26 cellular contexts compared by ENCODE assay signal in genomic region chr9:116928884-116929283, GRCh38.
DNase-seq lines count a peak whose midpoint lies in the region; ATAC-seq, FAIRE-seq and TF ChIP-seq lines count a peak whose summit lies in the region.
"Had no signal": no experiment of that assay in that cellular context is flagged by ENCODE, and none has a peak within 500 bp of the region (broad histone marks: within the 10 kb centered on the region; RNA-seq: fewer than 3 reads in every experiment).

No MANE protein-coding gene starts in this region.

- TF ChIP-seq POLR2A in H1 (IDR thresholded peaks at IDR 0.05; ENCODE audit: control extremely low read depth in 1 of 2, low read depth in 2 of 2, low read length in 2 of 2) = peak in 1 of 2 experiments; percentile 51; a peak in 1 of 3 replicates

- no peaks in the 10 kb centered on the region for H3K27me3 ChIP-seq in H1 (replicated peaks in 1 of 4; ENCODE audit: control insufficient read depth in 3 of 4, extremely low read depth in 1 of 4, insufficient read depth in 3 of 4, low read length in 3 of 4)
- peaks cover 4% of the 10 kb centered on the region for H3K27me3 ChIP-seq in A673 (replicated peaks; ENCODE audit: insufficient read depth, low read depth, low read length, poor library complexity)
- H3K27me3 ChIP-seq: BLaER1 treated with 17β-estradiol and CSF1 and Interleukin-3, amounts not matched to agents 10 nM and 100 nM; dorsolateral prefrontal cortex; pancreas; SJCRH30; upper lobe of left lung had no signal

- H4K20me1 ChIP-seq in H1 (replicated peaks in 1 of 2; ENCODE audit: control insufficient read depth in 1 of 2, insufficient read depth in 2 of 2, low read length in 2 of 2) = no peaks in the 10 kb centered on the region
- H4K20me1 ChIP-seq: BLaER1 treated with 17β-estradiol and CSF1 and Interleukin-3, amounts not matched to agents 10 nM and 100 nM had no signal

- TF ChIP-seq EP300 in Ishikawa (IDR thresholded peaks at IDR 0.05; ENCODE audit: borderline replicate concordance) = no peak
- peak in 1 of 2 experiments; percentile 95; a peak in 2 of 3 replicates for TF ChIP-seq EP300 in H1 (IDR thresholded peaks at IDR 0.05; ENCODE audit: borderline replicate concordance in 1 of 2, low read depth in 2 of 2, low read length in 2 of 2)

- H3K9ac ChIP-seq in ES-I3 (ENCODE audit: low read depth, low read length) (peak overlapping the region; percentile 17; the same call in 1 of the 2 replicates), H1 (replicated peaks in 1 of 4; ENCODE audit: extremely low read depth in 1 of 4, low read depth in 3 of 4, low read length in 3 of 4) (peak overlapping the region in 1 of 4 experiments; percentile 25; a peak in 1 of 7 replicates)
- H3K9ac ChIP-seq: BLaER1 treated with 17β-estradiol and CSF1 and Interleukin-3, amounts not matched to agents 10 nM and 100 nM had no signal

- H2AK5ac ChIP-seq in H1 (ENCODE audit: low read depth, low read length) = peak overlapping the region; percentile 96

- no peak overlapping the region for H2AFZ ChIP-seq in H1 (ENCODE audit: low read length)

- POLR2A ChIA-PET in H1 (lab: Charles Lee; ENCODE audit: partially characterized antibody) (interaction anchor here (1.9 kb wide), 1 partner anchor 28 kb away, joined by 4 read pairs; no protein-coding TSS in a partner anchor), A673 (lab: Charles Lee; ENCODE audit: low non-redundant PET) (no interaction called here)

- TF ChIP-seq RAD21 in Ishikawa (IDR thresholded peaks at IDR 0.05; ENCODE audit: low read depth) = no peak
- peak in 1 of 2 experiments; percentile 20; a peak in 1 of 4 replicates for TF ChIP-seq RAD21 in H1 (IDR thresholded peaks at IDR 0.05 in 1 of 2, conservative IDR thresholded peaks at IDR 0.05 in 1 of 2; ENCODE audit: low read depth in 2 of 2, low read length in 2 of 2)

- H3K9me3 ChIP-seq in ES-I3 (ENCODE audit: control insufficient read depth, insufficient read depth, low read length) (no peaks in the 10 kb centered on the region), H1 (ENCODE audit: insufficient read depth in 2 of 2, low read depth in 1 of 2, low read length in 1 of 2) (no peaks in the 10 kb centered on the region), A673 (ENCODE audit: low read depth, low read length, poor library complexity, severe bottlenecking) (no peaks in the 10 kb centered on the region)
- H3K9me3 ChIP-seq: BLaER1 treated with 17β-estradiol and CSF1 and Interleukin-3, amounts not matched to agents 10 nM and 100 nM; HAP-1; pancreas; SJCRH30; upper lobe of left lung had no signal

- no peak overlapping the region for H4K8ac ChIP-seq in H1 (ENCODE audit: extremely low read depth, insufficient read depth, low read length)

- CTCF ChIA-PET in H1 (lab: Charles Lee; ENCODE audit: partially characterized antibody) = interaction anchor here (1.5 to 4.4 kb wide), 3 partner anchors 11 to 69 kb away, joined by 3 to 21 read pairs (median 5); no protein-coding TSS in a partner anchor
- CTCF ChIA-PET in A673 (lab: Charles Lee) = no interaction called here

- peak overlapping the region; percentile 52 for H2BK120ac ChIP-seq in H1 (replicated peaks; ENCODE audit: low read depth, low read length)

- H4K91ac ChIP-seq in H1 (replicated peaks; ENCODE audit: insufficient read length, low read length) = peak overlapping the region; percentile 86

- no peak overlapping the region for H3K4ac ChIP-seq in H1 (replicated peaks; ENCODE audit: insufficient read length, low read depth, low read length)

- intact Hi-C loops in A673 (cut with micrococcal nuclease; ENCODE audit: unreplicated experiment) = no loop called here

- H3K4me3 ChIP-seq in H1 (ENCODE audit: extremely low read depth in 1 of 4, insufficient read depth in 2 of 4, low read depth in 3 of 4, low read length in 4 of 4) (peak overlapping the region in 1 of 4 experiments; percentile 22; a peak in 1 of 8 replicates), A673 (ENCODE audit: low read depth, low read length, poor library complexity, severe bottlenecking) (no peak overlapping the region)
- H3K4me3 ChIP-seq: BLaER1 treated with 17β-estradiol and CSF1 and Interleukin-3, amounts not matched to agents 10 nM and 100 nM; dorsolateral prefrontal cortex; HAP-1; pancreas; SJCRH30; upper lobe of left lung had no signal

- no peaks in the 10 kb centered on the region for H3K79me2 ChIP-seq in H1 (ENCODE audit: control insufficient read depth in 1 of 2, insufficient read depth in 2 of 2, low read length in 2 of 2)

- H2BK20ac ChIP-seq in H1 (ENCODE audit: low read length) = peak overlapping the region; percentile 95

- H3K27ac ChIP-seq in H1 (ENCODE audit: low read depth, low read length) (peak overlapping the region; percentile 77), A673 (ENCODE audit: low read depth, low read length, poor library complexity, severe bottlenecking) (no peak overlapping the region)
- H3K27ac ChIP-seq: BLaER1 treated with 17β-estradiol and CSF1 and Interleukin-3, amounts not matched to agents 10 nM and 100 nM; pancreas; SJCRH30; upper lobe of left lung had no signal

- no peaks in the 10 kb centered on the region for H3K36me3 ChIP-seq in ES-I3 (ENCODE audit: insufficient read depth, low read length)
- no peaks in the 10 kb centered on the region for H3K36me3 ChIP-seq in H1 (ENCODE audit: control insufficient read depth in 2 of 4, insufficient read depth in 4 of 4, low read length in 3 of 4)
- no peaks in the 10 kb centered on the region for H3K36me3 ChIP-seq in A673 (ENCODE audit: insufficient read depth, low read length, poor library complexity, severe bottlenecking)
- H3K36me3 ChIP-seq: BLaER1 treated with 17β-estradiol and CSF1 and Interleukin-3, amounts not matched to agents 10 nM and 100 nM; HAP-1; pancreas; SJCRH30; upper lobe of left lung had no signal

- DNase-seq in H1 (ENCODE audit: low read depth in 1 of 2, low spot score in 2 of 2) = peak; percentile 52 to 71
- peak; percentile 70 for DNase-seq in iPS-NIHi11 (ENCODE audit: low spot score)
- no peak for DNase-seq in cerebellar nuclear complex (lab: John Stamatoyannopoulos, UW)
- DNase-seq in A673 (ENCODE audit: low spot score) = no peak
- DNase-seq: activated CD4-positive, alpha-beta T cell treated with anti-CD3 and anti-CD28 coated beads, Interleukin-2, amount 10 ng/mL, durations not matched to agents 24 days and 14 days; activated CD8-positive, alpha-beta memory T cell treated with anti-CD3 and anti-CD28 coated beads, Interleukin-2, amount 10 ng/mL, durations not matched to agents 7 days and 5 days; aorta; central memory CD4-positive, alpha-beta T cell; dorsolateral prefrontal cortex; foreskin fibroblast; NCI-H1092 treated with DMSO at 0.1 percent for 48 hours; NCI-H2081; NCI-H510A treated with DMSO at 0.1 percent for 48 hours; NK-92 treated with Interleukin-12 subunit alpha and Interleukin-12 subunit beta, amount 100 ng/mL, for 24 hours; pancreas; right cardiac atrium; upper lobe of left lung had no signal

- peak overlapping the region; percentile 60 to 80 for H3K4me2 ChIP-seq in H1 (ENCODE audit: insufficient read depth in 1 of 2, low read depth in 2 of 2, low read length in 2 of 2)
- H3K4me2 ChIP-seq: BLaER1 treated with 17β-estradiol and CSF1 and Interleukin-3, amounts not matched to agents 10 nM and 100 nM had no signal

- no peaks in the 10 kb centered on the region for H3K79me1 ChIP-seq in H1 (ENCODE audit: low read depth, low read length)

- peak overlapping the region; percentile 82 for H4K5ac ChIP-seq in H1 (ENCODE audit: insufficient read length, low read depth, low read length)

- H3K23ac ChIP-seq in H1 (ENCODE audit: insufficient read length) = no peak overlapping the region

- H3K23me2 ChIP-seq in H1 (ENCODE audit: low read depth, low read length) = peaks cover 2% of the 10 kb centered on the region

- H3K18ac ChIP-seq in H1 (ENCODE audit: extremely low read depth, low read length) = peak overlapping the region; percentile 88

- ATAC-seq in GM18498 (IDR thresholded peaks at IDR 0.05; ENCODE audit: unreplicated experiment) (no peak), HG03108 (IDR thresholded peaks at IDR 0.05; ENCODE audit: unreplicated experiment) (no peak)
- ATAC-seq: activated CD8-positive, alpha-beta memory T cell treated with anti-CD3 and anti-CD28 coated beads, Interleukin-2, amount 10 ng/mL, durations not matched to agents 7 days and 5 days; natural killer cell treated with Interleukin-12 subunit alpha and Interleukin-12 subunit beta and Interleukin-15 and Interleukin-18, amount 100 ng/mL, for 72 hours; Panc1; pancreas; right cardiac atrium had no signal

- peak overlapping the region; percentile 97 for H2BK5ac ChIP-seq in H1 (ENCODE audit: low read depth, low read length)

- H3K4me1 ChIP-seq in ES-I3 (ENCODE audit: insufficient read depth, low read length) = peaks cover 36% of the 10 kb centered on the region
- peaks cover 14 to 32% (median 22%) of the 10 kb centered on the region in 4 experiments for H3K4me1 ChIP-seq in H1 (replicated peaks in 1 of 4; ENCODE audit: control insufficient read depth in 3 of 4, insufficient read depth in 4 of 4, low read length in 3 of 4)
- no peaks in the 10 kb centered on the region for H3K4me1 ChIP-seq in A673 (ENCODE audit: insufficient read depth, low read length, poor library complexity, severe bottlenecking)
- H3K4me1 ChIP-seq: HAP-1, pancreas, upper lobe of left lung had no signal

- BruUV-seq in A673 (replicated peaks; lab: Mats Ljungman, UMichigan) = no TSS peak

- H3K56ac ChIP-seq in H1 (replicated peaks; ENCODE audit: insufficient read length, low read depth, low read length) = peak overlapping the region; percentile 36

- WGBS in H1 (ENCODE audit: extremely low coverage in 1 of 2, insufficient coverage in 1 of 2, insufficient read length in 1 of 2, insufficient replicate concordance in 2 of 2, low coverage in 1 of 2, low lambda C conversion rate in 2 of 2, missing lambda C conversion rate in 1 of 2), 2 experiments = 14% methylated on average over 4 of the region's 4 CpGs; no CpG with 5 or more reads in 1 of the 2 experiments

- peak overlapping the region; percentile 97 for H2BK12ac ChIP-seq in H1 (ENCODE audit: low read depth, low read length)

- no peak overlapping the region for H3K14ac ChIP-seq in H1 (ENCODE audit: insufficient read length)

- no peak overlapping the region for H2BK15ac ChIP-seq in H1 (ENCODE audit: low read length)

- FAIRE-seq in H1 (lab: Jason Lieb, UNC) = peak; percentile 88
- FAIRE-seq: pancreas had no signal

- TF ChIP-seq CTCF in H1 (IDR thresholded peaks at IDR 0.05; ENCODE audit: control extremely low read depth in 1 of 3, insufficient read depth in 1 of 3, low read depth in 1 of 3, low read length in 3 of 3) (no peak), A673 (conservative IDR thresholded peaks at IDR 0.05; ENCODE audit: low read depth, low read length) (no peak)

TF ChIP-seq in Ishikawa, 13 proteins besides CTCF, POLR2A, EP300 and RAD21:
- TF ChIP-seq TEAD4 (IDR thresholded peaks at IDR 0.05) = peak; percentile 90
- TF ChIP-seq CEBPB (IDR thresholded peaks at IDR 0.05) = no peak
TF ChIP-seq in Ishikawa: peak in this region for 1.

TF ChIP-seq in H1, 55 proteins besides CTCF, POLR2A, EP300 and RAD21 (continues in another document):
- TF ChIP-seq SP2 (IDR thresholded peaks at IDR 0.05; ENCODE audit: low read length) = no peak
- TF ChIP-seq NANOG (IDR thresholded peaks at IDR 0.05; ENCODE audit: insufficient read depth, low read depth, low read length, poor library complexity, severe bottlenecking) = peak; percentile 77
- 0 out of 2 replicates have a peak, but pooled peaks have one; percentile 61 for TF ChIP-seq TCF12 (IDR thresholded peaks at IDR 0.05; ENCODE audit: low read depth, low read length)
- TF ChIP-seq POU5F1 (IDR thresholded peaks at IDR 0.05; ENCODE audit: low read depth, low read length) = 0 out of 2 replicates have a peak, but pooled peaks have one; percentile 46

Comparison
In these comparisons a context has a peak if more than half of its experiments do, and no peak if none do; other contexts are left out.
1. DNase-seq: peak in H1 (2 of 2) and iPS-NIHi11 (single experiment); none in cerebellar nuclear complex (0 of 2) and A673 (single experiment).